In the genomic region with DNA sequence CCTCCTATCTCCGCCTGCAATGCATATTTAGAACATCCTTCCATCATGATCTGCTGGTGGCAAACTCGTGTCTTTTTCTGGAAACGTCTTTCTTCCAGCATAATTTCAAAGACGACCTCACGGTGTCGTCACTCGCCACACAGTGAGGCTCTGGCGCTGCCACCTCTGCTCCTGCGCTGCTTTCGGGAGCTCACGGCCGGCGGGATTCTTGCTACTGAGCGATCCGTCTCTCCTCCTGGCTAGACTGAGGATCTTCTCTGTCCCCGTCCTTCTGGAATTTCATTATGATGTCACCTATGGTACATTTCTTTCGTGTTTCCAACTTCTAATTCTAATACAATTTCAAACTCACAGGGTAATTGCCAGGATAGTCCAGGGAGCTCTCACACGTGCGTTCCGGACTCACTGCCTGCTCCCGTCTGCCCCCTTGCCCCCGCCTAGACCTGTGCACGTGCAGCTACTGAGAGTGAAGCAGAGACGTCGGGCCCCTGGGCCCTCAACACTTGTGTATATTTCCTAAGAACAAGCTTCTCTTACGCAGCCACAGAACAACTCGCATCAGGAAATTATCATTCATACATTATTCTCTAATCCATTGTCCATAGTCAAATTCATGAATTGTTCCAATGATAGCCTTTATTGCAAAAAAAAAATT, we compare ENCODE assay signal across 29 cellular contexts. TPM values are rescaled to one million over a fixed set of nuclear protein-coding genes. Genes with fewer than 3 reads are reported as not detected.
"Had no signal": no experiment of that assay in that cellular context is flagged by ENCODE, and none has a peak within 500 bp of the region (broad histone marks: within the 10 kb centered on the region; RNA-seq: fewer than 3 reads in every experiment).

No MANE protein-coding gene starts in this region.

- H3K27ac ChIP-seq: coronary artery, heart left ventricle, neutrophil, right atrium auricular region, sigmoid colon, skin epidermis, stomach, thoracic aorta, transverse colon had no signal

- DNase-seq: effector CD4-positive, alpha-beta T cell; hippocampal formation; kidney glomerular epithelial cell; naive thymus-derived CD4-positive, alpha-beta T cell; sigmoid colon; stimulated activated CD4-positive, alpha-beta T cell treated with anti-CD3 and anti-CD28 coated beads, Interleukin-2, amount 100 ng/mL, for 24 hours; stimulated activated CD4-positive, alpha-beta T cell treated with anti-CD3 and anti-CD28 coated beads, Interleukin-4, amount 100 ng/mL, for 4 hours; stimulated activated naive CD4-positive, alpha-beta T cell; stomach; substantia nigra; transverse colon had no signal

- ATAC-seq: heart left ventricle; naive thymus-derived CD4-positive, alpha-beta T cell had no signal

- H3K4me1 ChIP-seq: heart left ventricle, right atrium auricular region, sigmoid colon, stomach, transverse colon had no signal

- H3K9me3 ChIP-seq: heart left ventricle, neutrophil, right atrium auricular region, sigmoid colon, stomach, thoracic aorta, transverse colon had no signal

- H3K27me3 ChIP-seq: heart left ventricle, neutrophil, right atrium auricular region, sigmoid colon, stomach, transverse colon had no signal

- H3K27me3 Mint-ChIP-seq: naive thymus-derived CD4-positive, alpha-beta T cell had no signal

- H3K4me3 Mint-ChIP-seq: naive thymus-derived CD4-positive, alpha-beta T cell had no signal

- H3K4me3 ChIP-seq: coronary artery, heart left ventricle, right atrium auricular region, sigmoid colon, skin epidermis, stomach, thoracic aorta, transverse colon had no signal

RNA-seq across cellular contexts. Expression of a gene that starts 45.6 kb away (rescaled TPM):
- total RNA-seq: right atrium auricular region, transverse colon had no signal

RNA-seq across cellular contexts. Expression of a gene that starts 52.0 kb away (rescaled TPM):
- total RNA-seq: dermis microvascular lymphatic vessel endothelial cell, fibroblast of lung, frontal cortex, glomerular endothelial cell, heart left ventricle, liver, lung microvascular endothelial cell, mesenteric fat pad, mononuclear cell, osteocyte, pulmonary artery endothelial cell, right atrium auricular region, sigmoid colon, thoracic aorta had no signal
- polyA plus RNA-seq: fibroblast of lung; heart left ventricle; liver; naive thymus-derived CD4-positive, alpha-beta T cell; neural cell; urinary bladder had no signal
